ENCODE assay signal across 1 cellular context in genomic region chr1:155313266-155313665, GRCh38.
TF ChIP-seq lines count a peak whose summit lies in the region.

No MANE protein-coding gene starts in this region.

TF ChIP-seq in IMR-90, 13 proteins besides CTCF, POLR2A, EP300 and RAD21:
- no peak for TF ChIP-seq BHLHE40 (IDR thresholded peaks at IDR 0.05; ENCODE audit: low read depth, low read length)
- no peak for TF ChIP-seq NFE2L2 (IDR thresholded peaks at IDR 0.05; ENCODE audit: low read depth, low read length)
- TF ChIP-seq MAZ (IDR thresholded peaks at IDR 0.05; ENCODE audit: borderline replicate concordance, low read depth, low read length) = no peak
- no peak for TF ChIP-seq RFX5 (IDR thresholded peaks at IDR 0.05; ENCODE audit: low read depth, low read length)
- no peak for TF ChIP-seq CHD1 (IDR thresholded peaks at IDR 0.05; ENCODE audit: low read depth, low read length)
- TF ChIP-seq MAFK (IDR thresholded peaks at IDR 0.05; ENCODE audit: low read depth, low read length) = no peak
- TF ChIP-seq CEBPB (IDR thresholded peaks at IDR 0.05; ENCODE audit: low read depth, low read length) = no peak
- TF ChIP-seq SMC3 (IDR thresholded peaks at IDR 0.05; ENCODE audit: low read depth, low read length) = no peak
- no peak for TF ChIP-seq ELK1 (IDR thresholded peaks at IDR 0.05; ENCODE audit: borderline replicate concordance, low read depth, low read length)
- no peak for TF ChIP-seq USF2 (IDR thresholded peaks at IDR 0.05; ENCODE audit: low read depth, low read length)
- no peak for TF ChIP-seq FOS (IDR thresholded peaks at IDR 0.05; ENCODE audit: low read depth, low read length)
- no peak for TF ChIP-seq MXI1 (IDR thresholded peaks at IDR 0.05; ENCODE audit: borderline replicate concordance, low read depth, low read length)
- no peak for TF ChIP-seq RCOR1 (IDR thresholded peaks at IDR 0.05; ENCODE audit: insufficient replicate concordance, low read length)
